Comparison of ENCODE assay signal across 20 cellular contexts in genomic region chr7:76072243-76073148, GRCh38.
"Had no signal": no experiment of that assay in that cellular context is flagged by ENCODE, and none has a peak within 500 bp of the region (broad histone marks: within the 10 kb centered on the region; RNA-seq: fewer than 3 reads in every experiment).

No MANE protein-coding gene starts in this region.

- H3K27ac ChIP-seq: adrenal gland, breast epithelium, psoas muscle, spleen, thoracic aorta, VCaP had no signal

- H3K4me1 ChIP-seq: breast epithelium had no signal

- H3K36me3 ChIP-seq: adrenal gland, breast epithelium, thoracic aorta had no signal

- ATAC-seq: activated naive CD4-positive, alpha-beta T cell treated with anti-CD3 and anti-CD28 coated beads, Interleukin-2, amount 50 U/mL, for 72 hours; esophagus mucosa; psoas muscle; stimulated activated memory B cell treated with anti-CD40 and anti-IgM and Interleukin-4, amounts not matched to agents 10 μg/mL and 1 μg/mL and 100 μg/mL, for 72 hours had no signal

- H3K9me3 ChIP-seq: adrenal gland, lower lobe of right lung, psoas muscle, thoracic aorta, upper lobe of right lung had no signal

- H3K4me3 ChIP-seq: adrenal gland, breast epithelium, coronary artery, lower lobe of right lung, psoas muscle, spleen, thoracic aorta, upper lobe of right lung had no signal

- H3K27me3 ChIP-seq: adrenal gland, breast epithelium, spleen, upper lobe of right lung had no signal

- FAIRE-seq: astrocyte had no signal

- DNase-seq: activated CD4-positive, alpha-beta T cell treated with anti-CD3 and anti-CD28 coated beads for 1 hour; activated gamma-delta T cell treated with Interleukin-2 at 50 U/mL for 16 hours; adrenal gland; effector CD8-positive, alpha-beta T cell; lower lobe of right lung; nephron progenitor cell; psoas muscle; spleen; stimulated activated CD4-positive, alpha-beta T cell treated with anti-CD3 and anti-CD28 coated beads, Interleukin-4, amount 100 ng/mL, for 4 hours; SW 1271; T-helper 2 cell; upper lobe of right lung had no signal
